20 cellular contexts compared by ENCODE assay signal in the genomic region with DNA sequence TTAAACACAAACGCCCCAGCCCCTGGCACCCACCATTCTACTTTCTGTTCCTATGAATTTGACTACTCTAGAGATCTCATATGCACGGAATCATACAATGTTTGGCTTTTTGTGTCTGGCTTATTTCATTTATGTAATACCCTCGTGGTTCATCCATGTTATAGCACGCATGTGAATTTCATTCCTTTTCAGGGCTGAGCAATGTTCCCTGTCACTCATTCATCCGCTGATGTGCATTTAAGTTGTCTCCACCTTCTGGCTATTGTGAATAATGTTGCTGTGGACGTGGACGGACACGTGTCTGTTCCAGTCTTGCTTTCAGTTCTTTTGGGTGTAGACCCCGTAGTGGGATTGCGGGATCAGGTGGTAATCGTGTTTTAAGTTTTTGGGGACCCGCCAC.
A peak's percentile ranks its signal among the peaks of the same experiment; 100 is the strongest.
DNase-seq lines count a peak whose midpoint lies in the region; ATAC-seq, FAIRE-seq and TF ChIP-seq lines count a peak whose summit lies in the region.
"Had no signal": no experiment of that assay in that cellular context is flagged by ENCODE, and none has a peak within 500 bp of the region (broad histone marks: within the 10 kb centered on the region; RNA-seq: fewer than 3 reads in every experiment).

No MANE protein-coding gene starts in this region.

- intact Hi-C loops in HepG2 (cut with micrococcal nuclease; ENCODE audit: unreplicated experiment) (loop anchor here (10.0 kb wide), 1 partner anchor 88 kb away; the partner anchor contains the start of gene CFAP77), right lobe of liver (cut with DNase I) (no loop called here), posterior vena cava (cut with DNase I) (no loop called here)

- H3K27me3 ChIP-seq in HepG2 (ENCODE audit: control insufficient read depth in 1 of 2, insufficient read depth in 2 of 2, low read length in 2 of 2) (peaks cover 13 to 89% of the 10 kb centered on the region in 2 experiments), right lobe of liver (no peaks in the 10 kb centered on the region)

- POLR2A ChIA-PET in HepG2 (lab: Yijun Ruan, JAX), result no interaction called here

- H3K4me1 ChIP-seq in HepG2 (ENCODE audit: insufficient read depth, low read length) (no peaks in the 10 kb centered on the region), right lobe of liver (no peaks in the 10 kb centered on the region)
- H3K4me1 ChIP-seq: HAP-1 had no signal

- H3K4me3 ChIP-seq in HepG2 (replicated peaks in 1 of 3; ENCODE audit: insufficient read depth in 1 of 3, low read depth in 2 of 3, low read length in 3 of 3), result no peak overlapping the region
- H3K4me3 ChIP-seq in right lobe of liver, result no peak overlapping the region
- no peak overlapping the region for H3K4me3 ChIP-seq in Jurkat, Clone E6-1 (ENCODE audit: low read length)
- H3K4me3 ChIP-seq in epithelial cell of proximal tubule (ENCODE audit: low read depth, low read length), result no peak overlapping the region
- H3K4me3 ChIP-seq: HAP-1 had no signal

- CTCF ChIA-PET in HepG2 (lab: Yijun Ruan, JAX; ENCODE audit: low intra/inter-chr PET ratio, low total read pairs), result no interaction called here

- no peaks in the 10 kb centered on the region for H3K36me3 ChIP-seq in HepG2 (replicated peaks in 1 of 2; ENCODE audit: control insufficient read depth in 1 of 2, insufficient read depth in 2 of 2, low read length in 2 of 2)
- H3K36me3 ChIP-seq in right lobe of liver, result no peaks in the 10 kb centered on the region
- H3K36me3 ChIP-seq: HAP-1 had no signal

- ATAC-seq in HepG2, result no peak
- no peak for ATAC-seq in right lobe of liver
- no peak for ATAC-seq in HG03432 (IDR thresholded peaks at IDR 0.05; ENCODE audit: unreplicated experiment)

- TF ChIP-seq CTCF in HepG2 (CRISPR knock-in tag; IDR thresholded peaks at IDR 0.05), result 0 out of 2 replicates have a peak, but pooled peaks have one; percentile 15
- no peak for TF ChIP-seq CTCF in right lobe of liver (IDR thresholded peaks at IDR 0.05)
- peak; percentile 7 for TF ChIP-seq CTCF in epithelial cell of proximal tubule (conservative IDR thresholded peaks at IDR 0.05; ENCODE audit: low read depth, low read length)

- no peak overlapping the region for H3K4me2 ChIP-seq in HepG2 (ENCODE audit: low read depth, low read length)

- DNase-seq in HepG2 (ENCODE audit: low spot score) (no peak), right lobe of liver (no peak), epithelial cell of proximal tubule (ENCODE audit: low read depth) (no peak), posterior vena cava (ENCODE audit: low spot score) (peak; percentile 15), NCI-H1930 (lab: John Stamatoyannopoulos, UW) (no peak), NCI-H526 (lab: John Stamatoyannopoulos, UW) (no peak)
- peak; percentile 3 for DNase-seq in Jurkat, Clone E6-1 (ENCODE audit: low read depth, low spot score)
- DNase-seq: C1 segment of cervical spinal cord; Calu3; CD4-positive, alpha-beta memory T cell; COR-L47; DMS79 treated with DMSO at 0.1 percent for 48 hours; GF-D8; GOT3 had no signal

- H4K20me1 ChIP-seq in HepG2 (ENCODE audit: insufficient read depth, low read length), result no peaks in the 10 kb centered on the region

- no TSS peak for BruUV-seq in HepG2 (replicated peaks; lab: Mats Ljungman, UMichigan)

- no peak for TF ChIP-seq RAD21 in HepG2 (CRISPR knock-in tag; IDR thresholded peaks at IDR 0.05)

- no peak for TF ChIP-seq EP300 in HepG2 (IDR thresholded peaks at IDR 0.05; ENCODE audit: low read depth in 2 of 2, low read length in 2 of 2)
- no peak for TF ChIP-seq EP300 in HepG2 (CRISPR knock-in tag; IDR thresholded peaks at IDR 0.05; ENCODE audit: borderline replicate concordance)

- FAIRE-seq in HepG2 (lab: Jason Lieb, UNC), result no peak
- FAIRE-seq: A204.1, GM12891, H54 had no signal

- H3K79me2 ChIP-seq in HepG2 (ENCODE audit: insufficient read depth, low read length), result no peaks in the 10 kb centered on the region

- in situ Hi-C loops in HepG2 (cut with HindIII; ENCODE audit: extremely low pct_ligation_motif_present, low pct_unique_long_range_greater_than_20kb), result loop anchor here (10.0 kb wide), 1 partner anchor 88 kb away; the partner anchor contains the start of gene CFAP77

- H3K27ac ChIP-seq in HepG2 (ENCODE audit: extremely low read length, insufficient read depth, low read length), result no peak overlapping the region
- no peak overlapping the region for H3K27ac ChIP-seq in right lobe of liver
- H3K27ac ChIP-seq: 22Rv1 had no signal

- WGBS in HepG2 (ENCODE audit: low lambda C conversion rate), result 17% methylated on average over 12 of the region's 12 CpGs
- WGBS in right lobe of liver (ENCODE audit: insufficient coverage, low coverage, low lambda C conversion rate, missing lambda C conversion rate), result 71% methylated on average over 12 of the region's 12 CpGs

- TF ChIP-seq POLR2A in HepG2 (IDR thresholded peaks at IDR 0.05; ENCODE audit: insufficient read depth in 1 of 2, low read depth in 2 of 2, low read length in 2 of 2), result no peak
- TF ChIP-seq POLR2A in right lobe of liver (IDR thresholded peaks at IDR 0.05), result no peak

- H2AFZ ChIP-seq in HepG2 (ENCODE audit: low read length), result no peak overlapping the region

- H3K9ac ChIP-seq in HepG2 (ENCODE audit: insufficient read depth, low read depth, low read length), result no peak overlapping the region

- H3K9me3 ChIP-seq in HepG2 (ENCODE audit: low read length) (no peaks in the 10 kb centered on the region), right lobe of liver (no peaks in the 10 kb centered on the region)
- H3K9me3 ChIP-seq: HAP-1 had no signal

TF ChIP-seq in HepG2, 621 proteins besides CTCF, POLR2A, EP300 and RAD21:
- TF ChIP-seq ZNF841 (CRISPR knock-in tag; IDR thresholded peaks at IDR 0.05; ENCODE audit: borderline replicate concordance) (no peak), STAG1 (CRISPR knock-in tag; IDR thresholded peaks at IDR 0.05) (0 out of 2 replicates have a peak, but pooled peaks have one; percentile 4)
TF ChIP-seq in HepG2: peak in this region for 1.

Comparison
In these comparisons a context has a peak if more than half of its experiments do, and no peak if none do; other contexts are left out.
1. CTCF ChIP-seq: peak in HepG2 (single experiment) and epithelial cell of proximal tubule (single experiment); none in right lobe of liver (0 of 4).
2. DNase-seq: peak in Jurkat, Clone E6-1 (single experiment) and posterior vena cava (single experiment); none in HepG2 (single experiment), right lobe of liver (0 of 3), epithelial cell of proximal tubule (single experiment), NCI-H1930 (0 of 2) and NCI-H526 (0 of 2).